Comparison of ENCODE assay signal across 1 cellular context in genomic region chr3:195849322-195850074, GRCh38.
A peak's percentile ranks its signal among the peaks of the same experiment; 100 is the strongest.
TF ChIP-seq lines count a peak whose summit lies in the region.

No MANE protein-coding gene starts in this region.

TF ChIP-seq in HepG2, 621 proteins besides CTCF, POLR2A, EP300 and RAD21 (continued from another document):
- TF ChIP-seq ARID3A (IDR thresholded peaks at IDR 0.05; ENCODE audit: low read depth, low read length) (no peak), ZNF143 (CRISPR knock-in tag; IDR thresholded peaks at IDR 0.05) (no peak), KDM6A (CRISPR knock-in tag; IDR thresholded peaks at IDR 0.05; ENCODE audit: low read depth) (no peak), MXI1 (IDR thresholded peaks at IDR 0.05; ENCODE audit: borderline replicate concordance, low read depth, low read length) (no peak), ZNF770 (CRISPR knock-in tag; IDR thresholded peaks at IDR 0.05) (peak; percentile 76), ZNF205 (CRISPR knock-in tag; IDR thresholded peaks at IDR 0.05) (no peak), MIXL1 (CRISPR knock-in tag; IDR thresholded peaks at IDR 0.05) (no peak), ZNF33B (CRISPR knock-in tag; IDR thresholded peaks at IDR 0.05) (no peak), NONO (IDR thresholded peaks at IDR 0.05) (no peak), NONO (CRISPR knock-in tag; conservative IDR thresholded peaks at IDR 0.05) (no peak), ZNF691 (CRISPR knock-in tag; IDR thresholded peaks at IDR 0.05; ENCODE audit: borderline replicate concordance, low read depth) (no peak), CENPT (CRISPR knock-in tag; IDR thresholded peaks at IDR 0.05; ENCODE audit: low read depth) (no peak), HOMEZ (CRISPR knock-in tag; IDR thresholded peaks at IDR 0.05; ENCODE audit: low read depth) (no peak), DZIP1 (CRISPR knock-in tag; IDR thresholded peaks at IDR 0.05) (no peak), SPEN (CRISPR knock-in tag; IDR thresholded peaks at IDR 0.05; ENCODE audit: low read depth) (no peak), MED1 (CRISPR knock-in tag; IDR thresholded peaks at IDR 0.05) (no peak), BRF2 (CRISPR knock-in tag; IDR thresholded peaks at IDR 0.05) (no peak), ZNF687 (CRISPR knock-in tag; IDR thresholded peaks at IDR 0.05) (peak; percentile 60), USF2 (IDR thresholded peaks at IDR 0.05; ENCODE audit: low read depth, low read length) (no peak), USF2 (CRISPR knock-in tag; IDR thresholded peaks at IDR 0.05; ENCODE audit: borderline replicate concordance) (no peak), AKAP8 (CRISPR knock-in tag; IDR thresholded peaks at IDR 0.05) (no peak), ZFP90 (CRISPR knock-in tag; IDR thresholded peaks at IDR 0.05; ENCODE audit: borderline replicate concordance) (no peak), NPAS2 (CRISPR knock-in tag; IDR thresholded peaks at IDR 0.05; ENCODE audit: borderline replicate concordance) (no peak), HMG20A (CRISPR knock-in tag; IDR thresholded peaks at IDR 0.05; ENCODE audit: borderline replicate concordance) (no peak), HNRNPLL (IDR thresholded peaks at IDR 0.05; ENCODE audit: low read depth, low read length, poor library complexity, severe bottlenecking) (peak; percentile 20), TBP (CRISPR knock-in tag; IDR thresholded peaks at IDR 0.05) (no peak), SNAI1 (CRISPR knock-in tag; IDR thresholded peaks at IDR 0.05; ENCODE audit: borderline replicate concordance) (no peak)
